In genomic region chr22:29080061-29080975, GRCh38 we compare ENCODE assay signal across 17 cellular contexts. TPM values are rescaled to one million over a fixed set of nuclear protein-coding genes. Genes with fewer than 3 reads are reported as not detected.
DNase-seq lines count a peak whose midpoint lies in the region; ATAC-seq and TF ChIP-seq lines count a peak whose summit lies in the region.
"Had no signal": no experiment of that assay in that cellular context is flagged by ENCODE, and none has a peak within 500 bp of the region (broad histone marks: within the 10 kb centered on the region; RNA-seq: fewer than 3 reads in every experiment).

No MANE protein-coding gene starts in this region.

- H3K4me1 Mint-ChIP-seq in endodermal cell = peaks cover 13% of the 10 kb centered on the region

- no peak overlapping the region for H3K9ac ChIP-seq in endodermal cell (ENCODE audit: extremely low read depth, low read length, poor library complexity, severe bottlenecking)

- 90 to 94% methylated on average over 6 of the region's 7 CpGs for WGBS in endodermal cell (ENCODE audit: insufficient coverage in 1 of 2, insufficient read length in 1 of 2), 2 experiments
- 83 to 84% methylated on average over 7 of the region's 7 CpGs for whole genome bisulfite sequencing in thyroid gland, 2 donors

- H3K36me3 Mint-ChIP-seq in endodermal cell (ENCODE audit: low read depth) = no peaks in the 10 kb centered on the region

- H3K36me3 ChIP-seq in endodermal cell (ENCODE audit: control insufficient read depth, insufficient read depth, low read length) (no peaks in the 10 kb centered on the region), thyroid gland (no peaks in the 10 kb centered on the region)
- H3K36me3 ChIP-seq: adrenal gland, heart right ventricle, ovary had no signal

- H3K4me3 Mint-ChIP-seq in endodermal cell = no peak overlapping the region
- H3K4me3 Mint-ChIP-seq: stimulated activated naive CD8-positive, alpha-beta T cell treated with anti-CD3 and anti-CD28 coated beads, Interleukin-15, Interleukin-2, amounts not matched to agents 100 ng/mL and 50 ng/mL, for 24 hours had no signal

- intact Hi-C loops in thyroid gland (cut with DNase I) = no loop called here

- TF ChIP-seq POLR2A in thyroid gland (IDR thresholded peaks at IDR 0.05) = no peak

- peaks cover 5% of the 10 kb centered on the region for H3K27me3 Mint-ChIP-seq in endodermal cell (ENCODE audit: insufficient read depth)

- ATAC-seq in GM21619 (IDR thresholded peaks at IDR 0.05; ENCODE audit: unreplicated experiment) = no peak

- no peak overlapping the region for H3K27ac Mint-ChIP-seq in endodermal cell
- H3K27ac Mint-ChIP-seq: stimulated activated naive CD8-positive, alpha-beta T cell treated with anti-CD3 and anti-CD28 coated beads, Interleukin-15, Interleukin-2, amounts not matched to agents 100 ng/mL and 50 ng/mL, for 24 hours had no signal

- no peak overlapping the region for H3K4me3 ChIP-seq in endodermal cell (ENCODE audit: low read length)
- H3K4me3 ChIP-seq in thyroid gland (replicated peaks in 1 of 3) = no peak overlapping the region
- H3K4me3 ChIP-seq: adrenal gland, heart right ventricle, lung, ovary had no signal

- H3K27ac ChIP-seq in endodermal cell (ENCODE audit: low read depth, low read length) = peak overlapping the region; percentile 76
- H3K27ac ChIP-seq in thyroid gland = peak overlapping the region; percentile 26 to 43 (median 32)

- H3K4me1 ChIP-seq in endodermal cell (ENCODE audit: control insufficient read depth, insufficient read depth, low read length) (no peaks in the 10 kb centered on the region), thyroid gland (peaks cover 56 to 62% of the 10 kb centered on the region in 2 donors)

- DNase-seq in DMS79 treated with DMSO at 0.1 percent for 48 hours (lab: John Stamatoyannopoulos, UW) (peak; percentile 6), DMS79 (lab: John Stamatoyannopoulos, UW) (no peak), NCI-H82 (lab: John Stamatoyannopoulos, UW) (peak; percentile 96), endodermal cell (no peak), thyroid gland (peak in 1 of 2 donors; percentile 22), epidermal melanocyte (ENCODE audit: insufficient read length, low spot score) (no peak)
- DNase-seq in activated CD4-positive, alpha-beta T cell treated with anti-CD3 and anti-CD28 coated beads, Interleukin-2, amount 50 U/mL, for 4 hours = no peak
- DNase-seq: 8988T; adrenal gland; heart right ventricle; ovary; stimulated activated CD4-positive, alpha-beta T cell treated with anti-CD3 and anti-CD28 coated beads, Interleukin-4, amount 100 ng/mL, for 24 hours; T-helper 9 cell had no signal

- H3K9me3 Mint-ChIP-seq in endodermal cell = no peaks in the 10 kb centered on the region
- H3K9me3 Mint-ChIP-seq: stimulated activated naive CD8-positive, alpha-beta T cell treated with anti-CD3 and anti-CD28 coated beads, Interleukin-15, Interleukin-2, amounts not matched to agents 100 ng/mL and 50 ng/mL, for 24 hours had no signal

- no peaks in the 10 kb centered on the region for H3K9me3 ChIP-seq in endodermal cell (ENCODE audit: control insufficient read depth, low read length)
- no peaks in the 10 kb centered on the region for H3K9me3 ChIP-seq in thyroid gland
- H3K9me3 ChIP-seq: adrenal gland, heart right ventricle, ovary had no signal

- TF ChIP-seq CTCF in endodermal cell (conservative IDR thresholded peaks at IDR 0.05) (no peak), thyroid gland (IDR thresholded peaks at IDR 0.05) (no peak)

- H3K27me3 ChIP-seq in endodermal cell (ENCODE audit: control insufficient read depth, insufficient read depth, low read length, poor library complexity, severe bottlenecking) (peaks cover 6% of the 10 kb centered on the region), thyroid gland (no peaks in the 10 kb centered on the region)
- H3K27me3 ChIP-seq: adrenal gland, ovary had no signal

RNA-seq across cellular contexts. Expression of gene KREMEN1, which starts 7.5 kb away (rescaled TPM):
- total RNA-seq in endodermal cell (1 to 10 TPM; 6.2 to 7.5 TPM), thyroid gland (10 to 100 TPM; 18.1 to 27.1 (median 25.6) TPM)
- polyA plus RNA-seq in endodermal cell (2013, experiment 1 of 2) = 18.1 TPM
- 17.0 TPM for polyA plus RNA-seq in endodermal cell (2013, experiment 2 of 2)

RNA-seq across cellular contexts. Expression of gene C22orf31, which starts 18.7 kb away (rescaled TPM):
- total RNA-seq in endodermal cell (not detected), thyroid gland (not detected)
- polyA plus RNA-seq in endodermal cell (2013, experiment 1 of 2) = not detected
- polyA plus RNA-seq in endodermal cell (2013, experiment 2 of 2) = not detected
- total RNA-seq: LHCN-M2, lung had no signal
- polyA plus RNA-seq: heart right ventricle had no signal

Comparison
In these comparisons a context has a peak if more than half of its experiments do, and no peak if none do; other contexts are left out.
1. DNase-seq: peak in DMS79 treated with DMSO at 0.1 percent for 48 hours (single experiment) and NCI-H82 (single experiment); none in DMS79 (single experiment), endodermal cell (single experiment), activated CD4-positive, alpha-beta T cell treated with anti-CD3 and anti-CD28 coated beads, Interleukin-2, amount 50 U/mL, for 4 hours (0 of 2) and epidermal melanocyte (single experiment).